1 cellular context compared by ENCODE assay signal in the genomic region with DNA sequence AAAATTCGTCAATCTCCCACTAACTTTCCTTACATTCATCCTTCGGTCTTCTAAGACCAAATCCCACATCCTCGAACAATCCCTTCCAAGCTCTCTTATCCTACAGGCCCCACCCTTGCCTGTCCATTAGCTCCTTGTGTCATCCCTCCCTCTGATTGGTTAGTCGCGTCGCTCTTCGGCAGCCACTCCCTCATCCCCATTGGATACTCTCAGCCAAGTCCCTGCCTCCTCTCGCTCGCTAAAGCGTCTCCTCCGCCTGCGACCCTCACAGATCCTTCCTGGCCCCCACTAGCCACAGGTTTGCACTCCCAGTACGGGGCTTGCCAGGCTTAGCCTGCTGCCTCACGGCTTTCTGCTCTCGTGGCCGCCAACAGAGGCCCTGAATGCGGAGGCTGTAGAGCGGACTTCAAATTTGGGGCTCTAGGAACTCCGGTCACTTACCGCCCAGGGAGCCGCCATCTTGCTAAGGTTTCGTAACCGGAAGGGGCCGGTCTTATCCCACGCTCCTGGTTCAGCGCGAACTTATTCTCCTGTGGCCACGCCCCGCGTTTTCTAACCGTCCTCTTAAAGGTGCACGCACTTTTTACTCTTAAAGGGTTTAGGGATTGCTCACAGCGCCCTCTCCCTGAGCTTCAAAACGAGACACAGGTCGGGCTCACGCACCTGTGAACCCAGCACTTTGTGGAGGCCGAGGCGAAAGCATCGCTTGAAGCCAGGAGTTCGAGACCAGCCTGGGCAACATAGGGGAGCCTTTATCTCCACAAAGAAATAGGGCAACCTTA.
TF ChIP-seq lines count a peak whose summit lies in the region.

A gene (minus strand): TSS at position 472 of the 782 bp plus-strand sequence. CDS start 13 bp downstream, at position 459.

TF ChIP-seq in K562, 482 proteins besides CTCF, POLR2A, EP300 and RAD21 (continued from another document and continues in another):
- TF ChIP-seq ARNT (IDR thresholded peaks at IDR 0.05) (no peak), MAZ (CRISPR knock-in tag; conservative IDR thresholded peaks at IDR 0.05 in 1 of 2, IDR thresholded peaks at IDR 0.05 in 1 of 2) (peak in 1 of 2 experiments; percentile 74; a peak in 3 of 4 replicates), TEAD4 (IDR thresholded peaks at IDR 0.05; ENCODE audit: low read length) (no peak; the same call in 1 of the 2 replicates), TEAD4 (CRISPR knock-in tag; IDR thresholded peaks at IDR 0.05; ENCODE audit: borderline replicate concordance) (no peak), TAF1 (IDR thresholded peaks at IDR 0.05; ENCODE audit: control insufficient read depth, extremely low read depth, insufficient read depth, low read length, severe bottlenecking) (peak; percentile 95), PHB2 (IDR thresholded peaks at IDR 0.05; ENCODE audit: low read depth) (no peak), SIX5 (IDR thresholded peaks at IDR 0.05; ENCODE audit: borderline replicate concordance in 1 of 2, insufficient read depth in 1 of 2, low read depth in 1 of 2, low read length in 2 of 2) (no peak), RBM22 (IDR thresholded peaks at IDR 0.05; ENCODE audit: low read depth, low read length, poor library complexity, severe bottlenecking) (no peak), ZBTB17 (CRISPR knock-in tag; IDR thresholded peaks at IDR 0.05) (no peak), ZNF184 (CRISPR knock-in tag; IDR thresholded peaks at IDR 0.05) (no peak), ZZZ3 (IDR thresholded peaks at IDR 0.05) (no peak), PHB (CRISPR knock-in tag; IDR thresholded peaks at IDR 0.05) (no peak), RUNX1 (IDR thresholded peaks at IDR 0.05; ENCODE audit: low read depth) (no peak), PPARD (CRISPR knock-in tag; IDR thresholded peaks at IDR 0.05) (no peak), TCF7 (IDR thresholded peaks at IDR 0.05; ENCODE audit: borderline replicate concordance) (no peak), FOXA1 (IDR thresholded peaks at IDR 0.05; ENCODE audit: borderline replicate concordance) (no peak), KDM5B (IDR thresholded peaks at IDR 0.05; ENCODE audit: insufficient replicate concordance, low read depth, low read length) (peak; percentile 72), ZNF77 (CRISPR knock-in tag; IDR thresholded peaks at IDR 0.05) (no peak), CBFA2T2 (conservative IDR thresholded peaks at IDR 0.05) (no peak), ZSCAN29 (IDR thresholded peaks at IDR 0.05) (no peak), ZBTB7A (IDR thresholded peaks at IDR 0.05; ENCODE audit: borderline replicate concordance, control insufficient read depth, low read depth, low read length) (peak; percentile 72), CBX8 (IDR thresholded peaks at IDR 0.05; ENCODE audit: borderline replicate concordance, extremely low read depth, low read depth, low read length, poor library complexity, severe bottlenecking) (no peak)
- TF ChIP-seq, protein P1, sequence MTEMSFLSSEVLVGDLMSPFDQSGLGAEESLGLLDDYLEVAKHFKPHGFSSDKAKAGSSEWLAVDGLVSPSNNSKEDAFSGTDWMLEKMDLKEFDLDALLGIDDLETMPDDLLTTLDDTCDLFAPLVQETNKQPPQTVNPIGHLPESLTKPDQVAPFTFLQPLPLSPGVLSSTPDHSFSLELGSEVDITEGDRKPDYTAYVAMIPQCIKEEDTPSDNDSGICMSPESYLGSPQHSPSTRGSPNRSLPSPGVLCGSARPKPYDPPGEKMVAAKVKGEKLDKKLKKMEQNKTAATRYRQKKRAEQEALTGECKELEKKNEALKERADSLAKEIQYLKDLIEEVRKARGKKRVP (CRISPR knock-in tag; IDR thresholded peaks at IDR 0.05) = no peak
- TF ChIP-seq, protein P2, sequence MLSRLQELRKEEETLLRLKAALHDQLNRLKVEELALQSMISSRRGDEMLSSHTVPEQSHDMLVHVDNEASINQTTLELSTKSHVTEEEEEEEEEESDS (CRISPR knock-in tag; IDR thresholded peaks at IDR 0.05) = no peak
- TF ChIP-seq, protein P3, sequence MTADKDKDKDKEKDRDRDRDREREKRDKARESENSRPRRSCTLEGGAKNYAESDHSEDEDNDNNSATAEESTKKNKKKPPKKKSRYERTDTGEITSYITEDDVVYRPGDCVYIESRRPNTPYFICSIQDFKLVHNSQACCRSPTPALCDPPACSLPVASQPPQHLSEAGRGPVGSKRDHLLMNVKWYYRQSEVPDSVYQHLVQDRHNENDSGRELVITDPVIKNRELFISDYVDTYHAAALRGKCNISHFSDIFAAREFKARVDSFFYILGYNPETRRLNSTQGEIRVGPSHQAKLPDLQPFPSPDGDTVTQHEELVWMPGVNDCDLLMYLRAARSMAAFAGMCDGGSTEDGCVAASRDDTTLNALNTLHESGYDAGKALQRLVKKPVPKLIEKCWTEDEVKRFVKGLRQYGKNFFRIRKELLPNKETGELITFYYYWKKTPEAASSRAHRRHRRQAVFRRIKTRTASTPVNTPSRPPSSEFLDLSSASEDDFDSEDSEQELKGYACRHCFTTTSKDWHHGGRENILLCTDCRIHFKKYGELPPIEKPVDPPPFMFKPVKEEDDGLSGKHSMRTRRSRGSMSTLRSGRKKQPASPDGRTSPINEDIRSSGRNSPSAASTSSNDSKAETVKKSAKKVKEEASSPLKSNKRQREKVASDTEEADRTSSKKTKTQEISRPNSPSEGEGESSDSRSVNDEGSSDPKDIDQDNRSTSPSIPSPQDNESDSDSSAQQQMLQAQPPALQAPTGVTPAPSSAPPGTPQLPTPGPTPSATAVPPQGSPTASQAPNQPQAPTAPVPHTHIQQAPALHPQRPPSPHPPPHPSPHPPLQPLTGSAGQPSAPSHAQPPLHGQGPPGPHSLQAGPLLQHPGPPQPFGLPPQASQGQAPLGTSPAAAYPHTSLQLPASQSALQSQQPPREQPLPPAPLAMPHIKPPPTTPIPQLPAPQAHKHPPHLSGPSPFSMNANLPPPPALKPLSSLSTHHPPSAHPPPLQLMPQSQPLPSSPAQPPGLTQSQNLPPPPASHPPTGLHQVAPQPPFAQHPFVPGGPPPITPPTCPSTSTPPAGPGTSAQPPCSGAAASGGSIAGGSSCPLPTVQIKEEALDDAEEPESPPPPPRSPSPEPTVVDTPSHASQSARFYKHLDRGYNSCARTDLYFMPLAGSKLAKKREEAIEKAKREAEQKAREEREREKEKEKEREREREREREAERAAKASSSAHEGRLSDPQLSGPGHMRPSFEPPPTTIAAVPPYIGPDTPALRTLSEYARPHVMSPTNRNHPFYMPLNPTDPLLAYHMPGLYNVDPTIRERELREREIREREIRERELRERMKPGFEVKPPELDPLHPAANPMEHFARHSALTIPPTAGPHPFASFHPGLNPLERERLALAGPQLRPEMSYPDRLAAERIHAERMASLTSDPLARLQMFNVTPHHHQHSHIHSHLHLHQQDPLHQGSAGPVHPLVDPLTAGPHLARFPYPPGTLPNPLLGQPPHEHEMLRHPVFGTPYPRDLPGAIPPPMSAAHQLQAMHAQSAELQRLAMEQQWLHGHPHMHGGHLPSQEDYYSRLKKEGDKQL (CRISPR knock-in tag; IDR thresholded peaks at IDR 0.05; ENCODE audit: borderline replicate concordance) = no peak
- TF ChIP-seq, protein P4, sequence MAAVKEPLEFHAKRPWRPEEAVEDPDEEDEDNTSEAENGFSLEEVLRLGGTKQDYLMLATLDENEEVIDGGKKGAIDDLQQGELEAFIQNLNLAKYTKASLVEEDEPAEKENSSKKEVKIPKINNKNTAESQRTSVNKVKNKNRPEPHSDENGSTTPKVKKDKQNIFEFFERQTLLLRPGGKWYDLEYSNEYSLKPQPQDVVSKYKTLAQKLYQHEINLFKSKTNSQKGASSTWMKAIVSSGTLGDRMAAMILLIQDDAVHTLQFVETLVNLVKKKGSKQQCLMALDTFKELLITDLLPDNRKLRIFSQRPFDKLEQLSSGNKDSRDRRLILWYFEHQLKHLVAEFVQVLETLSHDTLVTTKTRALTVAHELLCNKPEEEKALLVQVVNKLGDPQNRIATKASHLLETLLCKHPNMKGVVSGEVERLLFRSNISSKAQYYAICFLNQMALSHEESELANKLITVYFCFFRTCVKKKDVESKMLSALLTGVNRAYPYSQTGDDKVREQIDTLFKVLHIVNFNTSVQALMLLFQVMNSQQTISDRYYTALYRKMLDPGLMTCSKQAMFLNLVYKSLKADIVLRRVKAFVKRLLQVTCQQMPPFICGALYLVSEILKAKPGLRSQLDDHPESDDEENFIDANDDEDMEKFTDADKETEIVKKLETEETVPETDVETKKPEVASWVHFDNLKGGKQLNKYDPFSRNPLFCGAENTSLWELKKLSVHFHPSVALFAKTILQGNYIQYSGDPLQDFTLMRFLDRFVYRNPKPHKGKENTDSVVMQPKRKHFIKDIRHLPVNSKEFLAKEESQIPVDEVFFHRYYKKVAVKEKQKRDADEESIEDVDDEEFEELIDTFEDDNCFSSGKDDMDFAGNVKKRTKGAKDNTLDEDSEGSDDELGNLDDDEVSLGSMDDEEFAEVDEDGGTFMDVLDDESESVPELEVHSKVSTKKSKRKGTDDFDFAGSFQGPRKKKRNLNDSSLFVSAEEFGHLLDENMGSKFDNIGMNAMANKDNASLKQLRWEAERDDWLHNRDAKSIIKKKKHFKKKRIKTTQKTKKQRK (IDR thresholded peaks at IDR 0.05; ENCODE audit: borderline replicate concordance, low read depth, low read length) = no peak
- TF ChIP-seq, protein P5, sequence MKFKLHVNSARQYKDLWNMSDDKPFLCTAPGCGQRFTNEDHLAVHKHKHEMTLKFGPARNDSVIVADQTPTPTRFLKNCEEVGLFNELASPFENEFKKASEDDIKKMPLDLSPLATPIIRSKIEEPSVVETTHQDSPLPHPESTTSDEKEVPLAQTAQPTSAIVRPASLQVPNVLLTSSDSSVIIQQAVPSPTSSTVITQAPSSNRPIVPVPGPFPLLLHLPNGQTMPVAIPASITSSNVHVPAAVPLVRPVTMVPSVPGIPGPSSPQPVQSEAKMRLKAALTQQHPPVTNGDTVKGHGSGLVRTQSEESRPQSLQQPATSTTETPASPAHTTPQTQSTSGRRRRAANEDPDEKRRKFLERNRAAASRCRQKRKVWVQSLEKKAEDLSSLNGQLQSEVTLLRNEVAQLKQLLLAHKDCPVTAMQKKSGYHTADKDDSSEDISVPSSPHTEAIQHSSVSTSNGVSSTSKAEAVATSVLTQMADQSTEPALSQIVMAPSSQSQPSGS (CRISPR knock-in tag; IDR thresholded peaks at IDR 0.05) = no peak
- TF ChIP-seq, protein P6, sequence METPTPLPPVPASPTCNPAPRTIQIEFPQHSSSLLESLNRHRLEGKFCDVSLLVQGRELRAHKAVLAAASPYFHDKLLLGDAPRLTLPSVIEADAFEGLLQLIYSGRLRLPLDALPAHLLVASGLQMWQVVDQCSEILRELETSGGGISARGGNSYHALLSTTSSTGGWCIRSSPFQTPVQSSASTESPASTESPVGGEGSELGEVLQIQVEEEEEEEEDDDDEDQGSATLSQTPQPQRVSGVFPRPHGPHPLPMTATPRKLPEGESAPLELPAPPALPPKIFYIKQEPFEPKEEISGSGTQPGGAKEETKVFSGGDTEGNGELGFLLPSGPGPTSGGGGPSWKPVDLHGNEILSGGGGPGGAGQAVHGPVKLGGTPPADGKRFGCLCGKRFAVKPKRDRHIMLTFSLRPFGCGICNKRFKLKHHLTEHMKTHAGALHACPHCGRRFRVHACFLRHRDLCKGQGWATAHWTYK (CRISPR knock-in tag; IDR thresholded peaks at IDR 0.05) = 0 out of 2 replicates have a peak, but pooled peaks have one; percentile 10
- TF ChIP-seq, protein P7, sequence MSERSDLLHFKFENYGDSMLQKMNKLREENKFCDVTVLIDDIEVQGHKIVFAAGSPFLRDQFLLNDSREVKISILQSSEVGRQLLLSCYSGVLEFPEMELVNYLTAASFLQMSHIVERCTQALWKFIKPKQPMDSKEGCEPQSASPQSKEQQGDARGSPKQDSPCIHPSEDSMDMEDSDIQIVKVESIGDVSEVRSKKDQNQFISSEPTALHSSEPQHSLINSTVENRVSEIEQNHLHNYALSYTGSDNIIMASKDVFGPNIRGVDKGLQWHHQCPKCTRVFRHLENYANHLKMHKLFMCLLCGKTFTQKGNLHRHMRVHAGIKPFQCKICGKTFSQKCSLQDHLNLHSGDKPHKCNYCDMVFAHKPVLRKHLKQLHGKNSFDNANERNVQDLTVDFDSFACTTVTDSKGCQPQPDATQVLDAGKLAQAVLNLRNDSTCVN (CRISPR knock-in tag; IDR thresholded peaks at IDR 0.05) = no peak
- TF ChIP-seq, protein P8, sequence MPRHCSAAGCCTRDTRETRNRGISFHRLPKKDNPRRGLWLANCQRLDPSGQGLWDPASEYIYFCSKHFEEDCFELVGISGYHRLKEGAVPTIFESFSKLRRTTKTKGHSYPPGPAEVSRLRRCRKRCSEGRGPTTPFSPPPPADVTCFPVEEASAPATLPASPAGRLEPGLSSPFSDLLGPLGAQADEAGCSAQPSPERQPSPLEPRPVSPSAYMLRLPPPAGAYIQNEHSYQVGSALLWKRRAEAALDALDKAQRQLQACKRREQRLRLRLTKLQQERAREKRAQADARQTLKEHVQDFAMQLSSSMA (CRISPR knock-in tag; IDR thresholded peaks at IDR 0.05) = no peak
- TF ChIP-seq, protein P9, sequence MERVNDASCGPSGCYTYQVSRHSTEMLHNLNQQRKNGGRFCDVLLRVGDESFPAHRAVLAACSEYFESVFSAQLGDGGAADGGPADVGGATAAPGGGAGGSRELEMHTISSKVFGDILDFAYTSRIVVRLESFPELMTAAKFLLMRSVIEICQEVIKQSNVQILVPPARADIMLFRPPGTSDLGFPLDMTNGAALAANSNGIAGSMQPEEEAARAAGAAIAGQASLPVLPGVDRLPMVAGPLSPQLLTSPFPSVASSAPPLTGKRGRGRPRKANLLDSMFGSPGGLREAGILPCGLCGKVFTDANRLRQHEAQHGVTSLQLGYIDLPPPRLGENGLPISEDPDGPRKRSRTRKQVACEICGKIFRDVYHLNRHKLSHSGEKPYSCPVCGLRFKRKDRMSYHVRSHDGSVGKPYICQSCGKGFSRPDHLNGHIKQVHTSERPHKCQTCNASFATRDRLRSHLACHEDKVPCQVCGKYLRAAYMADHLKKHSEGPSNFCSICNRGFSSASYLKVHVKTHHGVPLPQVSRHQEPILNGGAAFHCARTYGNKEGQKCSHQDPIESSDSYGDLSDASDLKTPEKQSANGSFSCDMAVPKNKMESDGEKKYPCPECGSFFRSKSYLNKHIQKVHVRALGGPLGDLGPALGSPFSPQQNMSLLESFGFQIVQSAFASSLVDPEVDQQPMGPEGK (CRISPR knock-in tag; IDR thresholded peaks at IDR 0.05; ENCODE audit: borderline replicate concordance) = no peak
- TF ChIP-seq, protein P10, sequence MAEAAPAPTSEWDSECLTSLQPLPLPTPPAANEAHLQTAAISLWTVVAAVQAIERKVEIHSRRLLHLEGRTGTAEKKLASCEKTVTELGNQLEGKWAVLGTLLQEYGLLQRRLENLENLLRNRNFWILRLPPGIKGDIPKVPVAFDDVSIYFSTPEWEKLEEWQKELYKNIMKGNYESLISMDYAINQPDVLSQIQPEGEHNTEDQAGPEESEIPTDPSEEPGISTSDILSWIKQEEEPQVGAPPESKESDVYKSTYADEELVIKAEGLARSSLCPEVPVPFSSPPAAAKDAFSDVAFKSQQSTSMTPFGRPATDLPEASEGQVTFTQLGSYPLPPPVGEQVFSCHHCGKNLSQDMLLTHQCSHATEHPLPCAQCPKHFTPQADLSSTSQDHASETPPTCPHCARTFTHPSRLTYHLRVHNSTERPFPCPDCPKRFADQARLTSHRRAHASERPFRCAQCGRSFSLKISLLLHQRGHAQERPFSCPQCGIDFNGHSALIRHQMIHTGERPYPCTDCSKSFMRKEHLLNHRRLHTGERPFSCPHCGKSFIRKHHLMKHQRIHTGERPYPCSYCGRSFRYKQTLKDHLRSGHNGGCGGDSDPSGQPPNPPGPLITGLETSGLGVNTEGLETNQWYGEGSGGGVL (CRISPR knock-in tag; IDR thresholded peaks at IDR 0.05) = no peak
